In the genomic region with DNA sequence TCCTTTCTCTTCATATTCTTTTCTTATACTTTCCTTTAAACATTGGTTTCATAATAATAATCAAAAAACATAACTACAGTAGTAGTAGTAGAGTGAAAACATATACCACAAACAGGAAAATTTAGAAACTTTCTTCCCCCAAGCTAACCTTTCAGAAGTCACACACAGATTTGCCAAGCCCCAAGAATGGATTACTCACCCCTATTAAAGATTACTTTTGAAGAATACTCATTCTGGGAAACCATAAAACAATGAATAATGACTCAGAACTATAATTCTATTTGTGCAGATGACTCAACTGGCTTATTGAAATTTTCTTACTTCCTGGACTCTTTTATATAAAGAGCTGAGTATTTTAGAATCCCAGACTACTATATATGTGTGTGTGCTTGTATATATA, we compare ENCODE assay signal across 9 cellular contexts.
DNase-seq lines count a peak whose midpoint lies in the region; TF ChIP-seq lines count a peak whose summit lies in the region.
"Had no signal": no experiment of that assay in that cellular context is flagged by ENCODE, and none has a peak within 500 bp of the region (broad histone marks: within the 10 kb centered on the region; RNA-seq: fewer than 3 reads in every experiment).

No MANE protein-coding gene starts in this region.

- H3K4me1 Mint-ChIP-seq in activated T-helper 2 cell treated with anti-CD3 and anti-CD28 coated beads, Interferon-gamma antibody, Interleukin-2, Interleukin-4, amounts not matched to agents 10 μg/mL and 5 μg/mL and 100 μg/mL, durations not matched to agents 14 hours and 24 hours and 36 hours (ENCODE audit: low read depth), result peaks cover 4% of the 10 kb centered on the region

- H3K27ac Mint-ChIP-seq in activated T-helper 2 cell treated with anti-CD3 and anti-CD28 coated beads, Interferon-gamma antibody, Interleukin-2, Interleukin-4, amounts not matched to agents 10 μg/mL and 5 μg/mL and 100 μg/mL, durations not matched to agents 14 hours and 24 hours and 36 hours, result no peak overlapping the region

- no peaks in the 10 kb centered on the region for H3K9me3 ChIP-seq in GM23248 (ENCODE audit: low read depth)
- H3K9me3 ChIP-seq in tibial nerve, result no peaks in the 10 kb centered on the region

- DNase-seq in GM13977 (ENCODE audit: low spot score) (peak; percentile 7), GM23248 (peak; percentile 95), LHCN-M2 (ENCODE audit: low read depth) (peak; percentile 95), foreskin melanocyte (peak; percentile 78), activated gamma-delta T cell (lab: John Stamatoyannopoulos, UW) (no peak), midbrain (lab: John Stamatoyannopoulos, UW) (no peak), tibial nerve (ENCODE audit: low spot score in 2 of 2) (no peak)
- DNase-seq in activated T-helper 2 cell treated with anti-CD3 and anti-CD28 coated beads, Interferon-gamma antibody, Interleukin-2, Interleukin-4, amounts not matched to agents 10 μg/mL and 5 μg/mL and 100 μg/mL, durations not matched to agents 14 hours and 24 hours and 36 hours (ENCODE audit: low spot score), result no peak
- DNase-seq: stimulated activated CD4-positive, alpha-beta T cell treated with anti-CD3 and anti-CD28 coated beads, Interleukin-2, amount 100 ng/mL, for 48 hours had no signal

- in situ Hi-C loops in GM13977 (cut with MboI; ENCODE audit: low pct_unique_long_range_greater_than_20kb, low sequenced_read_pairs, unreplicated experiment) (no loop called here), GM23248 (cut with MboI) (no loop called here)

- TF ChIP-seq POLR2A in tibial nerve (IDR thresholded peaks at IDR 0.05), result no peak

- H3K9me2 ChIP-seq in GM23248 (ENCODE audit: insufficient read depth), result no peaks in the 10 kb centered on the region

- H3K9ac ChIP-seq in GM23248, result no peak overlapping the region

- H3K36me3 ChIP-seq in GM23248 (ENCODE audit: low read depth) (no peaks in the 10 kb centered on the region; the same call in 1 of the 2 replicates), tibial nerve (no peaks in the 10 kb centered on the region)

- H3K4me2 ChIP-seq in GM23248 (ENCODE audit: unreplicated experiment), result peak overlapping the region; percentile 99

- peaks cover 51% of the 10 kb centered on the region for H3K4me1 ChIP-seq in GM23248 (ENCODE audit: insufficient read depth)
- H3K4me1 ChIP-seq in tibial nerve, result peaks cover 0 to 8% (median 0%) of the 10 kb centered on the region in 4 donors

- H3F3A ChIP-seq in GM23248 (ENCODE audit: insufficient read depth), result peaks cover 40% of the 10 kb centered on the region

- intact Hi-C loops in activated T-helper 2 cell treated with anti-CD3 and anti-CD28 coated beads, Interferon-gamma antibody, Interleukin-2, Interleukin-4, amounts not matched to agents 10 μg/mL and 5 μg/mL and 100 μg/mL, durations not matched to agents 14 hours and 24 hours and 36 hours (cut with micrococcal nuclease), result no loop called here

- H2AFZ ChIP-seq in GM23248, result no peak overlapping the region

- H3K79me2 ChIP-seq in GM23248 (ENCODE audit: insufficient read depth), result no peaks in the 10 kb centered on the region

- H3K9me3 Mint-ChIP-seq in activated T-helper 2 cell treated with anti-CD3 and anti-CD28 coated beads, Interferon-gamma antibody, Interleukin-2, Interleukin-4, amounts not matched to agents 10 μg/mL and 5 μg/mL and 100 μg/mL, durations not matched to agents 14 hours and 24 hours and 36 hours, result no peaks in the 10 kb centered on the region

- peak overlapping the region; percentile 49 for H3K27ac ChIP-seq in GM23248
- H3K27ac ChIP-seq in tibial nerve, result no peak overlapping the region

- H3K4me3 ChIP-seq in GM23248 (no peak overlapping the region), tibial nerve (no peak overlapping the region)

- TF ChIP-seq CTCF in GM13977 (IDR thresholded peaks at IDR 0.05; ENCODE audit: extremely low read depth, insufficient read depth, missing control alignments), result no peak
- no peak for TF ChIP-seq CTCF in tibial nerve (IDR thresholded peaks at IDR 0.05)

- peaks cover 10% of the 10 kb centered on the region for H3K27me3 Mint-ChIP-seq in activated T-helper 2 cell treated with anti-CD3 and anti-CD28 coated beads, Interferon-gamma antibody, Interleukin-2, Interleukin-4, amounts not matched to agents 10 μg/mL and 5 μg/mL and 100 μg/mL, durations not matched to agents 14 hours and 24 hours and 36 hours (ENCODE audit: low read depth)

- H3K27me3 ChIP-seq in GM23248 (replicated peaks; ENCODE audit: insufficient read depth) (no peaks in the 10 kb centered on the region), tibial nerve (no peaks in the 10 kb centered on the region)

- no peaks in the 10 kb centered on the region for H3K36me3 Mint-ChIP-seq in activated T-helper 2 cell treated with anti-CD3 and anti-CD28 coated beads, Interferon-gamma antibody, Interleukin-2, Interleukin-4, amounts not matched to agents 10 μg/mL and 5 μg/mL and 100 μg/mL, durations not matched to agents 14 hours and 24 hours and 36 hours (ENCODE audit: low read depth)

- no peak overlapping the region for H3K4me3 Mint-ChIP-seq in activated T-helper 2 cell treated with anti-CD3 and anti-CD28 coated beads, Interferon-gamma antibody, Interleukin-2, Interleukin-4, amounts not matched to agents 10 μg/mL and 5 μg/mL and 100 μg/mL, durations not matched to agents 14 hours and 24 hours and 36 hours (ENCODE audit: low read depth)

- H4K20me1 ChIP-seq in GM23248 (ENCODE audit: insufficient read depth), result no peaks in the 10 kb centered on the region

- TF ChIP-seq EP300 in tibial nerve (IDR thresholded peaks at IDR 0.05), result no peak

Comparison
In these comparisons a context has a peak if more than half of its experiments do, and no peak if none do; other contexts are left out.
1. DNase-seq: peak in GM13977 (single experiment), GM23248 (single experiment), LHCN-M2 (single experiment) and foreskin melanocyte (single experiment); none in activated gamma-delta T cell (single experiment), activated T-helper 2 cell treated with anti-CD3 and anti-CD28 coated beads, Interferon-gamma antibody, Interleukin-2, Interleukin-4, amounts not matched to agents 10 μg/mL and 5 μg/mL and 100 μg/mL, durations not matched to agents 14 hours and 24 hours and 36 hours (single experiment), midbrain (single experiment) and tibial nerve (0 of 2).